Comparison of ENCODE assay signal across 21 cellular contexts in genomic region chr6:101398716-101399626, GRCh38. TPM values are rescaled to one million over a fixed set of nuclear protein-coding genes. Genes with fewer than 3 reads are reported as not detected.
A peak's percentile ranks its signal among the peaks of the same experiment; 100 is the strongest.
DNase-seq lines count a peak whose midpoint lies in the region; ATAC-seq, FAIRE-seq and TF ChIP-seq lines count a peak whose summit lies in the region.
"Had no signal": no experiment of that assay in that cellular context is flagged by ENCODE, and none has a peak within 500 bp of the region (broad histone marks: within the 10 kb centered on the region; RNA-seq: fewer than 3 reads in every experiment).

No MANE protein-coding gene starts in this region.

- H3K36me3 ChIP-seq in left ventricle myocardium inferior (no peaks in the 10 kb centered on the region), heart left ventricle (no peaks in the 10 kb centered on the region), mesodermal cell (ENCODE audit: control insufficient read depth, insufficient read depth, low read length) (no peaks in the 10 kb centered on the region), OCI-LY7 (ENCODE audit: insufficient read depth, low read length) (no peaks in the 10 kb centered on the region)
- H3K36me3 ChIP-seq: adrenal gland, gastrocnemius medialis, right lobe of liver had no signal

- TF ChIP-seq POLR2A in heart left ventricle (IDR thresholded peaks at IDR 0.05) (no peak), GM12892 (IDR thresholded peaks at IDR 0.05; ENCODE audit: low read depth, low read length) (no peak)

- WGBS in heart left ventricle, 4 donors: 4 to 28% (median 18%) methylated on average over 42 to 43 of the region's 43 CpGs
- WGBS in mesodermal cell (ENCODE audit: insufficient coverage in 2 of 2), 2 experiments: 8 to 18% methylated on average over 20 to 25 of the region's 43 CpGs

- POLR2A ChIA-PET in OCI-LY7 (lab: Charles Lee): interaction anchor here (0.6 kb wide), 1 partner anchor 248 kb away, joined by 3 read pairs; no protein-coding TSS in a partner anchor

- H3K9me3 ChIP-seq in left ventricle myocardium inferior (replicated peaks) (no peaks in the 10 kb centered on the region), heart left ventricle (no peaks in the 10 kb centered on the region), mesodermal cell (ENCODE audit: control insufficient read depth, low read length) (no peaks in the 10 kb centered on the region), OCI-LY7 (ENCODE audit: low read length) (no peaks in the 10 kb centered on the region)
- H3K9me3 ChIP-seq: adrenal gland, gastrocnemius medialis, right lobe of liver had no signal

- no peaks in the 10 kb centered on the region for H4K20me1 ChIP-seq in OCI-LY7 (ENCODE audit: insufficient read depth, low read length)

- DNase-seq in left ventricle myocardium inferior (no peak), heart left ventricle (no peak), GM12892 (ENCODE audit: insufficient read length) (no peak), OCI-LY7 (ENCODE audit: low spot score) (no peak), Kasumi-1 (lab: John Stamatoyannopoulos, UW) (no peak)
- DNase-seq: activated CD4-positive, alpha-beta T cell treated with anti-CD3 and anti-CD28 coated beads, Interleukin-2, amount 10 ng/mL, durations not matched to agents 24 days and 14 days; activated T-cell treated with anti-CD3 and anti-CD28 coated beads, Interleukin-2, amount 50 U/mL, for 4 hours; CD8-positive, alpha-beta T cell; effector memory CD8-positive, alpha-beta T cell; gastrocnemius medialis; left colon; NCI-H2171 treated with DMSO at 0.1 percent for 48 hours; right lobe of liver; stimulated activated CD4-positive, alpha-beta T cell treated with anti-CD3 and anti-CD28 coated beads, Interleukin-4, amount 100 ng/mL, for 4 hours; T-helper 9 cell had no signal

- no peak overlapping the region for H2AFZ ChIP-seq in OCI-LY7 (ENCODE audit: low read length)

- H3K4me2 ChIP-seq in OCI-LY7 (ENCODE audit: low read length): no peak overlapping the region

- H3K4me3 ChIP-seq in left ventricle myocardium inferior (peak overlapping the region; percentile 35), heart left ventricle (peak overlapping the region in 1 of 12 donors; percentile 3), mesodermal cell (ENCODE audit: extremely low read depth, insufficient read depth, low read length, poor library complexity, severe bottlenecking) (peak overlapping the region; percentile 27), OCI-LY7 (ENCODE audit: low read depth, low read length, poor library complexity, severe bottlenecking) (no peak overlapping the region)
- H3K4me3 ChIP-seq: adrenal gland, gastrocnemius medialis, right lobe of liver had no signal

- no peak for FAIRE-seq in GM12892 (lab: Jason Lieb, UNC)
- FAIRE-seq: A204.1 had no signal

- no TSS peak for BruUV-seq in OCI-LY7 (replicated peaks; lab: Mats Ljungman, UMichigan)

- H3K4me1 ChIP-seq in left ventricle myocardium inferior: peaks cover 35% of the 10 kb centered on the region
- peaks cover 0 to 5% (median 0%) of the 10 kb centered on the region in 12 donors for H3K4me1 ChIP-seq in heart left ventricle
- H3K4me1 ChIP-seq in mesodermal cell (ENCODE audit: control insufficient read depth, insufficient read depth, low read length, poor library complexity, severe bottlenecking): peaks cover 5% of the 10 kb centered on the region
- H3K4me1 ChIP-seq in OCI-LY7 (ENCODE audit: insufficient read depth, low read length, poor library complexity, severe bottlenecking): no peaks in the 10 kb centered on the region
- H3K4me1 ChIP-seq: adrenal gland, right lobe of liver had no signal

- H3K27ac ChIP-seq in left ventricle myocardium inferior (replicated peaks) (no peak overlapping the region), heart left ventricle (no peak overlapping the region), cingulate gyrus (ENCODE audit: low read depth, low read length) (peak overlapping the region; percentile 75), mesodermal cell (ENCODE audit: low read depth, low read length, severe bottlenecking) (no peak overlapping the region), temporal lobe (ENCODE audit: low read depth, low read length) (peak overlapping the region; percentile 76), OCI-LY7 (ENCODE audit: low read depth, low read length, poor library complexity, severe bottlenecking) (no peak overlapping the region)
- H3K27ac ChIP-seq: adrenal gland, gastrocnemius medialis, right lobe of liver had no signal

- H3K27me3 ChIP-seq in left ventricle myocardium inferior (ENCODE audit: low read depth): peaks cover 85% of the 10 kb centered on the region
- peaks cover 0 to 80% (median 32%) of the 10 kb centered on the region in 9 donors for H3K27me3 ChIP-seq in heart left ventricle

- no peaks in the 10 kb centered on the region for H3K9me2 ChIP-seq in OCI-LY7 (ENCODE audit: insufficient read depth, low read length)

- no peak for TF ChIP-seq CTCF in left ventricle myocardium inferior (IDR thresholded peaks at IDR 0.05; ENCODE audit: borderline replicate concordance)
- no peak for TF ChIP-seq CTCF in heart left ventricle (IDR thresholded peaks at IDR 0.05)
- no peak for TF ChIP-seq CTCF in OCI-LY7 (conservative IDR thresholded peaks at IDR 0.05; ENCODE audit: low read length)

- CTCF ChIA-PET in OCI-LY7 (lab: Charles Lee; ENCODE audit: unreplicated experiment): no interaction called here

- H3K79me2 ChIP-seq in OCI-LY7 (ENCODE audit: insufficient read depth, low read depth, low read length): no peaks in the 10 kb centered on the region

- ATAC-seq in heart left ventricle: no peak
- ATAC-seq: activated T-cell treated with anti-CD3 and anti-CD28 coated beads, Interleukin-2, amount 50 U/mL, for 4 hours; CD8-positive, alpha-beta T cell; effector memory CD8-positive, alpha-beta T cell; gastrocnemius medialis; left colon; right lobe of liver; Right ventricle myocardium inferior had no signal

- intact Hi-C loops in left ventricle myocardium inferior (cut with micrococcal nuclease): no loop called here
- intact Hi-C loops in heart left ventricle (cut with DNase I): loop anchor here in 1 of 10 donors (10.0 kb wide), 1 partner anchor 346 kb away; no protein-coding TSS in a partner anchor
- intact Hi-C loops in OCI-LY7 (cut with micrococcal nuclease; ENCODE audit: unreplicated experiment): no loop called here

RNA-seq across cellular contexts. Expression of gene GRIK2, which starts 5.5 kb away (rescaled TPM):
- total RNA-seq in left ventricle myocardium inferior: 11.3 TPM
- 1 to 10 TPM; 1.2 to 7.0 (median 5.1) TPM for total RNA-seq in heart left ventricle
- 1 to 10 TPM in 1 of 2 donors, under 1 TPM in 1; 0.33 to 3.4 TPM for polyA plus RNA-seq in heart left ventricle
- polyA plus RNA-seq in mesodermal cell (2013, experiment 1 of 2): 7.9 TPM
- 7.3 TPM for polyA plus RNA-seq in mesodermal cell (2013, experiment 2 of 2)
- 78.2 TPM for total RNA-seq in temporal lobe
- polyA plus RNA-seq in GM12892 (2012; ENCODE audit: missing spikeins): not detected
- not detected in 2 replicates for total RNA-seq in OCI-LY7 (2014; rRNA removed; shearing (Covaris generic))
- total RNA-seq in OCI-LY7 (2022): not detected in 2 replicates
- total RNA-seq: activated CD4-positive, alpha-beta T cell treated with anti-CD3 and anti-CD28 coated beads, Interleukin-2, amount 10 ng/mL, durations not matched to agents 24 days and 14 days; activated T-cell treated with anti-CD3 and anti-CD28 coated beads, Interleukin-2, amount 50 U/mL, for 4 hours; CD8-positive, alpha-beta T cell had no signal

Comparison
In these comparisons a context has a peak if more than half of its experiments do, and no peak if none do; other contexts are left out.
1. H3K27ac ChIP-seq: peak in cingulate gyrus (single experiment) and temporal lobe (single experiment); none in left ventricle myocardium inferior (single experiment), heart left ventricle (0 of 12), mesodermal cell (single experiment) and OCI-LY7 (single experiment).